In genomic region chr5:168159425-168159824, GRCh38 we compare ENCODE assay signal across 12 cellular contexts.
DNase-seq lines count a peak whose midpoint lies in the region; ATAC-seq, FAIRE-seq and TF ChIP-seq lines count a peak whose summit lies in the region.
"Had no signal": no experiment of that assay in that cellular context is flagged by ENCODE, and none has a peak within 500 bp of the region (broad histone marks: within the 10 kb centered on the region; RNA-seq: fewer than 3 reads in every experiment).

No MANE protein-coding gene starts in this region.

- ATAC-seq in GM21723 (IDR thresholded peaks at IDR 0.05; ENCODE audit: unreplicated experiment): peak; percentile 63
- no peak for ATAC-seq in omental fat pad (ENCODE audit: low FRiP score)
- no peak for ATAC-seq in HG02588 (IDR thresholded peaks at IDR 0.05; ENCODE audit: unreplicated experiment)
- ATAC-seq: stimulated activated naive CD8-positive, alpha-beta T cell treated with anti-CD3 and anti-CD28 coated beads, Interleukin-15, amount 100 ng/mL, for 72 hours had no signal

- no peak for FAIRE-seq in urothelium cell line (lab: Jason Lieb, UNC)

- DNase-seq in DMS 273 (lab: John Stamatoyannopoulos, UW; ENCODE audit: unreplicated experiment): peak; percentile 89
- peak; percentile 70 for DNase-seq in NCI-H1092 treated with DMSO at 0.1 percent for 48 hours (lab: John Stamatoyannopoulos, UW)
- peak; percentile 23 for DNase-seq in glomerular visceral epithelial cell (ENCODE audit: extremely low spot score)
- DNase-seq in omental fat pad (ENCODE audit: low spot score): no peak
- DNase-seq in urothelium cell line (ENCODE audit: low spot score): no peak
- no peak for DNase-seq in NCI-H187 treated with DMSO at 0.1 percent for 48 hours (lab: John Stamatoyannopoulos, UW)
- DNase-seq: activated naive CD4-positive, alpha-beta T cell treated with anti-CD3 and anti-CD28 coated beads, Interleukin-2, amount 10 ng/mL, durations not matched to agents 7 days and 5 days; posterior cingulate gyrus; SHP77; stimulated activated naive CD8-positive, alpha-beta T cell treated with anti-CD3 and anti-CD28 coated beads, Interleukin-15, amount 100 ng/mL, for 72 hours had no signal

- TF ChIP-seq CTCF in omental fat pad (IDR thresholded peaks at IDR 0.05): no peak

Comparison
In these comparisons a context has a peak if more than half of its experiments do, and no peak if none do; other contexts are left out.
1. DNase-seq: peak in DMS 273 (single experiment), NCI-H1092 treated with DMSO at 0.1 percent for 48 hours (single experiment) and glomerular visceral epithelial cell (single experiment); none in omental fat pad (single experiment), urothelium cell line (single experiment) and NCI-H187 treated with DMSO at 0.1 percent for 48 hours (single experiment).